12 cellular contexts compared by ENCODE assay signal in genomic region chr2:23507267-23508065, GRCh38.
"Had no signal": no experiment of that assay in that cellular context is flagged by ENCODE, and none has a peak within 500 bp of the region (broad histone marks: within the 10 kb centered on the region; RNA-seq: fewer than 3 reads in every experiment).

No MANE protein-coding gene starts in this region.

- H3K9me3 ChIP-seq: adrenal gland, spleen had no signal

- H3K27me3 ChIP-seq: adrenal gland had no signal

- DNase-seq: activated CD4-positive, alpha-beta T cell treated with anti-CD3 and anti-CD28 coated beads, Interleukin-2, amount 50 U/mL, for 48 hours; activated gamma-delta T cell; effector CD4-positive, alpha-beta T cell; natural killer cell; nucleus accumbens; spleen; stimulated activated CD4-positive, alpha-beta T cell treated with anti-CD3 and anti-CD28 coated beads, Interleukin-4, amount 100 ng/mL, for 4 hours; T-helper 17 cell had no signal

- FAIRE-seq: astrocyte had no signal

- H3K4me3 ChIP-seq: adrenal gland, spleen had no signal

- H3K27ac ChIP-seq: spleen had no signal

- ATAC-seq: esophagus mucosa; natural killer cell; stimulated activated memory B cell treated with anti-CD40 and anti-IgM and Interleukin-4, amounts not matched to agents 10 μg/mL and 1 μg/mL and 100 μg/mL, for 72 hours; T-helper 17 cell had no signal

- H3K36me3 ChIP-seq: adrenal gland, spleen had no signal
